1 cellular context compared by ENCODE assay signal in genomic region chr7:44470628-44471245, GRCh38.
TF ChIP-seq lines count a peak whose summit lies in the region.

No MANE protein-coding gene starts in this region.

TF ChIP-seq in liver, 16 proteins besides CTCF, POLR2A, EP300 and RAD21 (continued from another document):
- peak; percentile 72 to 86 for TF ChIP-seq HNF4A (conservative IDR thresholded peaks at IDR 0.05)
